Comparison of ENCODE assay signal across 8 cellular contexts in the genomic region with DNA sequence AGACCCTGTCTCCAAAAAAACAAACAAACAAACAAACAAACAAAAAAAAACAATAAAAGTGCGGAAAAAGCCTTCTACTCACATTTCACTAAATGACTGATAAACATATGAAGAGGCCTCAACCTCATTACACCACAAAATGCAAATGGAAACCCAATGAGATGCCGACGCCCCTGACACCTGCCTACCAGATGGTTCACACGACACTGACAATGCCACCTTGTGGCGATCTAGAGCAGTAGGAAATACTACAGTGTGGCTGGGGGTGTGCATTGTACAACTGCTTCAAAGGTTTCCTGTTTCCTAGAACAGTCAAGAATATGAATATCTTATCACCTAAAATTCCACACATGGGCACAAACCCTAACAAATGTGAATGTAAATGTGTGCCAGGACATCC. TPM values are rescaled to one million over a fixed set of nuclear protein-coding genes. Genes with fewer than 3 reads are reported as not detected.
A peak's percentile ranks its signal among the peaks of the same experiment; 100 is the strongest.
DNase-seq lines count a peak whose midpoint lies in the region; ATAC-seq and TF ChIP-seq lines count a peak whose summit lies in the region.

No MANE protein-coding gene starts in this region.

- H3K27ac ChIP-seq in cardiac muscle cell (no peak overlapping the region), right cardiac atrium (ENCODE audit: low read length) (no peak overlapping the region)

- H3K9me3 ChIP-seq in cardiac muscle cell (ENCODE audit: low read depth), result no peaks in the 10 kb centered on the region
- H3K9me3 ChIP-seq in right cardiac atrium (ENCODE audit: control insufficient read depth, low read length), result no peaks in the 10 kb centered on the region

- H3K27me3 ChIP-seq in cardiac muscle cell (no peaks in the 10 kb centered on the region), right cardiac atrium (ENCODE audit: control insufficient read depth, insufficient read depth) (no peaks in the 10 kb centered on the region)

- no peak for ATAC-seq in right cardiac atrium
- ATAC-seq in HG03196 (IDR thresholded peaks at IDR 0.05; ENCODE audit: unreplicated experiment), result no peak
- no peak for ATAC-seq in GM21447 (IDR thresholded peaks at IDR 0.05; ENCODE audit: unreplicated experiment)

- intact Hi-C loops in right cardiac atrium (cut with DNase I), result loop anchor here in 1 of 4 donors (10.0 kb wide), 1 partner anchor 108 kb away; no protein-coding TSS in a partner anchor

- WGBS in right cardiac atrium, result 38% methylated on average over 5 of the region's 5 CpGs

- H3K4me1 ChIP-seq in cardiac muscle cell (ENCODE audit: low read depth), result no peaks in the 10 kb centered on the region
- H3K4me1 ChIP-seq in right cardiac atrium (ENCODE audit: control insufficient read depth, insufficient read depth, low read length), result no peaks in the 10 kb centered on the region

- peak in 1 of 2 donors; percentile 17 for DNase-seq in cardiac muscle cell (ENCODE audit: low read depth in 1 of 2, low spot score in 1 of 2)
- DNase-seq in right cardiac atrium, result no peak
- peak; percentile 52 for DNase-seq in NCI-H1694 (lab: John Stamatoyannopoulos, UW)
- DNase-seq in activated CD4-positive, alpha-beta T cell treated with anti-CD3 and anti-CD28 coated beads for 4 hours, result peak; percentile 29 to 37
- peak; percentile 26 for DNase-seq in iris pigment epithelial cell (ENCODE audit: low read depth)
- no peak for DNase-seq in mucosa of gallbladder (ENCODE audit: low spot score)

- TF ChIP-seq CTCF in cardiac muscle cell (IDR thresholded peaks at IDR 0.05; ENCODE audit: low read depth, low read length), result peak; percentile 24

- H3K4me3 ChIP-seq in cardiac muscle cell (no peak overlapping the region), right cardiac atrium (ENCODE audit: low read length) (no peak overlapping the region)

- H3K36me3 ChIP-seq in cardiac muscle cell, result no peaks in the 10 kb centered on the region

RNA-seq across cellular contexts. Expression of gene SCGB2B2, which starts 14.0 kb away (rescaled TPM):
- total RNA-seq in cardiac muscle cell, result 0.27 TPM in 1 of 2 replicates, not detected in the other
- polyA plus RNA-seq in cardiac muscle cell, result 0.23 and 0.29 TPM in 2 replicates
- under 1 TPM; 0.37 to 0.72 (median 0.55) TPM for total RNA-seq in right cardiac atrium
- polyA plus RNA-seq in right cardiac atrium, result 0.68 TPM
- 1.0 TPM for total RNA-seq in mucosa of gallbladder

RNA-seq across cellular contexts. Expression of gene ZNF302, which starts 14.6 kb away (rescaled TPM):
- total RNA-seq in cardiac muscle cell (37.1 and 59.1 TPM in 2 replicates), right cardiac atrium (10 to 100 TPM; 30.2 to 47.3 (median 41.3) TPM), mucosa of gallbladder (28.8 TPM)
- polyA plus RNA-seq in cardiac muscle cell (60.6 and 80.8 TPM in 2 replicates), right cardiac atrium (25.1 TPM)

Comparison
In these comparisons a context has a peak if more than half of its experiments do, and no peak if none do; other contexts are left out.
1. DNase-seq: peak in NCI-H1694 (single experiment), activated CD4-positive, alpha-beta T cell treated with anti-CD3 and anti-CD28 coated beads for 4 hours (2 of 2) and iris pigment epithelial cell (single experiment); none in right cardiac atrium (0 of 3) and mucosa of gallbladder (single experiment).